Comparison of ENCODE assay signal across 1 cellular context in the genomic region with DNA sequence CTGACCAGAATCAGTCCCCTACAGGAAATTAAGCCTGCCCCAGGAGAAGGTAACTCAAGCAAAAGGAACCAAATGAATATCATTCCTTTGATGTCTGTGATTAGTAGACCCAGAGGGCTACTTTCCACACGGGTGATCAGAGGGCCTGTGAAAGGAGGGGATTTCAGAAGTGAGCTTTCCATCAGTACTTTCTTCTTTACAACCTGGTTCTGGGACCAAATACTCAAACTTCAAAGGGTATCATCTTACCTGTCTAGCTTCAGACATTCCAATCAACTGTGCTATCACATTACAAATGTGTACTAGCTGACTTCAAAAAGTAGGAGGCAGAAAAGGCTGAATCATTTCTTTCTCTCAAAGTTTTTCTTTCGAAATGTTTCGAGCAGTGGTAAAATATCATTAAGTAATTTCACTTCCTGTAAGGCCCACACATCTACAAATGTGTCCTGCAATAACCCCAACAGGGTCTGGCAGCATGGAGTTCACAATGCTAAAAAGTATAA.
TF ChIP-seq lines count a peak whose summit lies in the region.

No MANE protein-coding gene starts in this region.

TF ChIP-seq in GM12878, 131 proteins besides CTCF, POLR2A, EP300 and RAD21 (continued from another document and continues in another):
- TF ChIP-seq EED (IDR thresholded peaks at IDR 0.05; ENCODE audit: low read depth) (peak; percentile 64), EZH2 (IDR thresholded peaks at IDR 0.05; ENCODE audit: borderline replicate concordance, control insufficient read depth, low read depth, low read length) (no peak), NR2C1 (IDR thresholded peaks at IDR 0.05) (no peak), KDM1A (IDR thresholded peaks at IDR 0.05; ENCODE audit: borderline replicate concordance) (no peak), POLR2AphosphoS2 (IDR thresholded peaks at IDR 0.05; ENCODE audit: low read depth, low read length) (no peak), SPI1 (IDR thresholded peaks at IDR 0.05; ENCODE audit: borderline replicate concordance, insufficient read depth, low read depth, low read length) (peak; percentile 72), TCF12 (IDR thresholded peaks at IDR 0.05; ENCODE audit: low read depth, low read length) (no peak), ATF7 (IDR thresholded peaks at IDR 0.05; ENCODE audit: low read depth) (peak; percentile 59; the same call in 1 of the 2 replicates), FOXK2 (IDR thresholded peaks at IDR 0.05) (no peak), NFYA (IDR thresholded peaks at IDR 0.05; ENCODE audit: borderline replicate concordance, low read depth, low read length) (no peak), CHD2 (IDR thresholded peaks at IDR 0.05; ENCODE audit: borderline replicate concordance, low read depth, low read length) (no peak), ZNF622 (IDR thresholded peaks at IDR 0.05) (no peak), NR2C2 (IDR thresholded peaks at IDR 0.05; ENCODE audit: borderline replicate concordance, control insufficient read depth, insufficient read length, low read depth) (no peak), CREM (IDR thresholded peaks at IDR 0.05; ENCODE audit: low read depth) (peak; percentile 44; the same call in 1 of the 2 replicates), CHD4 (IDR thresholded peaks at IDR 0.05) (no peak), ETV6 (conservative IDR thresholded peaks at IDR 0.05 in 1 of 2, IDR thresholded peaks at IDR 0.05 in 1 of 2; ENCODE audit: borderline replicate concordance in 1 of 2, low read depth in 1 of 2) (0 out of 4 replicates have a peak, but pooled peaks of 1 of the 2 experiments have one; percentile 15), BMI1 (IDR thresholded peaks at IDR 0.05; ENCODE audit: borderline replicate concordance) (0 out of 2 replicates have a peak, but pooled peaks have one; percentile 47), STAT3 (IDR thresholded peaks at IDR 0.05; ENCODE audit: low read depth, low read length) (no peak), ZNF274 (IDR thresholded peaks at IDR 0.05; ENCODE audit: insufficient read depth, insufficient read length) (no peak), HDAC2 (IDR thresholded peaks at IDR 0.05) (no peak), LARP7 (IDR thresholded peaks at IDR 0.05) (no peak), SIN3A (IDR thresholded peaks at IDR 0.05; ENCODE audit: low read depth, low read length) (no peak), ZZZ3 (IDR thresholded peaks at IDR 0.05; ENCODE audit: control insufficient read depth, insufficient read length, low read depth) (no peak), ZNF207 (IDR thresholded peaks at IDR 0.05; ENCODE audit: borderline replicate concordance) (no peak), GABPA (IDR thresholded peaks at IDR 0.05; ENCODE audit: low read depth) (0 out of 2 replicates have a peak, but pooled peaks have one; percentile 36), RFX5 (IDR thresholded peaks at IDR 0.05; ENCODE audit: low read depth, low read length) (no peak), SMC3 (IDR thresholded peaks at IDR 0.05; ENCODE audit: borderline replicate concordance, low read length) (no peak), FOXM1 (IDR thresholded peaks at IDR 0.05; ENCODE audit: low read depth, low read length) (peak; percentile 87), PAX8 (IDR thresholded peaks at IDR 0.05) (no peak), SMAD5 (IDR thresholded peaks at IDR 0.05; ENCODE audit: low read depth) (no peak), IKZF1 (conservative IDR thresholded peaks at IDR 0.05) (peak; percentile 69), CBX5 (IDR thresholded peaks at IDR 0.05; ENCODE audit: low read depth) (no peak), TBL1XR1 (IDR thresholded peaks at IDR 0.05; ENCODE audit: low read depth, low read length) (peak; percentile 68)
- TF ChIP-seq, protein P1, sequence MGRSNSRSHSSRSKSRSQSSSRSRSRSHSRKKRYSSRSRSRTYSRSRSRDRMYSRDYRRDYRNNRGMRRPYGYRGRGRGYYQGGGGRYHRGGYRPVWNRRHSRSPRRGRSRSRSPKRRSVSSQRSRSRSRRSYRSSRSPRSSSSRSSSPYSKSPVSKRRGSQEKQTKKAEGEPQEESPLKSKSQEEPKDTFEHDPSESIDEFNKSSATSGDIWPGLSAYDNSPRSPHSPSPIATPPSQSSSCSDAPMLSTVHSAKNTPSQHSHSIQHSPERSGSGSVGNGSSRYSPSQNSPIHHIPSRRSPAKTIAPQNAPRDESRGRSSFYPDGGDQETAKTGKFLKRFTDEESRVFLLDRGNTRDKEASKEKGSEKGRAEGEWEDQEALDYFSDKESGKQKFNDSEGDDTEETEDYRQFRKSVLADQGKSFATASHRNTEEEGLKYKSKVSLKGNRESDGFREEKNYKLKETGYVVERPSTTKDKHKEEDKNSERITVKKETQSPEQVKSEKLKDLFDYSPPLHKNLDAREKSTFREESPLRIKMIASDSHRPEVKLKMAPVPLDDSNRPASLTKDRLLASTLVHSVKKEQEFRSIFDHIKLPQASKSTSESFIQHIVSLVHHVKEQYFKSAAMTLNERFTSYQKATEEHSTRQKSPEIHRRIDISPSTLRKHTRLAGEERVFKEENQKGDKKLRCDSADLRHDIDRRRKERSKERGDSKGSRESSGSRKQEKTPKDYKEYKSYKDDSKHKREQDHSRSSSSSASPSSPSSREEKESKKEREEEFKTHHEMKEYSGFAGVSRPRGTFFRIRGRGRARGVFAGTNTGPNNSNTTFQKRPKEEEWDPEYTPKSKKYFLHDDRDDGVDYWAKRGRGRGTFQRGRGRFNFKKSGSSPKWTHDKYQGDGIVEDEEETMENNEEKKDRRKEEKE (IDR thresholded peaks at IDR 0.05) = no peak
- TF ChIP-seq, protein P2, sequence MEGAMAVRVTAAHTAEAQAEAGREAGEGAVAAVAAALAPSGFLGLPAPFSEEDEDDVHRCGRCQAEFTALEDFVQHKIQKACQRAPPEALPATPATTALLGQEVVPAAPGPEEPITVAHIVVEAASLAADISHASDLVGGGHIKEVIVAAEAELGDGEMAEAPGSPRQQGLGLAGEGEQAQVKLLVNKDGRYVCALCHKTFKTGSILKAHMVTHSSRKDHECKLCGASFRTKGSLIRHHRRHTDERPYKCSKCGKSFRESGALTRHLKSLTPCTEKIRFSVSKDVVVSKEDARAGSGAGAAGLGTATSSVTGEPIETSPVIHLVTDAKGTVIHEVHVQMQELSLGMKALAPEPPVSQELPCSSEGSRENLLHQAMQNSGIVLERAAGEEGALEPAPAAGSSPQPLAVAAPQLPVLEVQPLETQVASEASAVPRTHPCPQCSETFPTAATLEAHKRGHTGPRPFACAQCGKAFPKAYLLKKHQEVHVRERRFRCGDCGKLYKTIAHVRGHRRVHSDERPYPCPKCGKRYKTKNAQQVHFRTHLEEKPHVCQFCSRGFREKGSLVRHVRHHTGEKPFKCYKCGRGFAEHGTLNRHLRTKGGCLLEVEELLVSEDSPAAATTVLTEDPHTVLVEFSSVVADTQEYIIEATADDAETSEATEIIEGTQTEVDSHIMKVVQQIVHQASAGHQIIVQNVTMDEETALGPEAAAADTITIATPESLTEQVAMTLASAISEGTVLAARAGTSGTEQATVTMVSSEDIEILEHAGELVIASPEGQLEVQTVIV (IDR thresholded peaks at IDR 0.05; ENCODE audit: borderline replicate concordance, partially characterized antibody) = no peak
- TF ChIP-seq, protein P3, sequence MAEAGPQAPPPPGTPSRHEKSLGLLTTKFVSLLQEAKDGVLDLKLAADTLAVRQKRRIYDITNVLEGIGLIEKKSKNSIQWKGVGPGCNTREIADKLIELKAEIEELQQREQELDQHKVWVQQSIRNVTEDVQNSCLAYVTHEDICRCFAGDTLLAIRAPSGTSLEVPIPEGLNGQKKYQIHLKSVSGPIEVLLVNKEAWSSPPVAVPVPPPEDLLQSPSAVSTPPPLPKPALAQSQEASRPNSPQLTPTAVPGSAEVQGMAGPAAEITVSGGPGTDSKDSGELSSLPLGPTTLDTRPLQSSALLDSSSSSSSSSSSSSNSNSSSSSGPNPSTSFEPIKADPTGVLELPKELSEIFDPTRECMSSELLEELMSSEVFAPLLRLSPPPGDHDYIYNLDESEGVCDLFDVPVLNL (IDR thresholded peaks at IDR 0.05; ENCODE audit: low read depth, low read length) = no peak
- TF ChIP-seq, protein P4, sequence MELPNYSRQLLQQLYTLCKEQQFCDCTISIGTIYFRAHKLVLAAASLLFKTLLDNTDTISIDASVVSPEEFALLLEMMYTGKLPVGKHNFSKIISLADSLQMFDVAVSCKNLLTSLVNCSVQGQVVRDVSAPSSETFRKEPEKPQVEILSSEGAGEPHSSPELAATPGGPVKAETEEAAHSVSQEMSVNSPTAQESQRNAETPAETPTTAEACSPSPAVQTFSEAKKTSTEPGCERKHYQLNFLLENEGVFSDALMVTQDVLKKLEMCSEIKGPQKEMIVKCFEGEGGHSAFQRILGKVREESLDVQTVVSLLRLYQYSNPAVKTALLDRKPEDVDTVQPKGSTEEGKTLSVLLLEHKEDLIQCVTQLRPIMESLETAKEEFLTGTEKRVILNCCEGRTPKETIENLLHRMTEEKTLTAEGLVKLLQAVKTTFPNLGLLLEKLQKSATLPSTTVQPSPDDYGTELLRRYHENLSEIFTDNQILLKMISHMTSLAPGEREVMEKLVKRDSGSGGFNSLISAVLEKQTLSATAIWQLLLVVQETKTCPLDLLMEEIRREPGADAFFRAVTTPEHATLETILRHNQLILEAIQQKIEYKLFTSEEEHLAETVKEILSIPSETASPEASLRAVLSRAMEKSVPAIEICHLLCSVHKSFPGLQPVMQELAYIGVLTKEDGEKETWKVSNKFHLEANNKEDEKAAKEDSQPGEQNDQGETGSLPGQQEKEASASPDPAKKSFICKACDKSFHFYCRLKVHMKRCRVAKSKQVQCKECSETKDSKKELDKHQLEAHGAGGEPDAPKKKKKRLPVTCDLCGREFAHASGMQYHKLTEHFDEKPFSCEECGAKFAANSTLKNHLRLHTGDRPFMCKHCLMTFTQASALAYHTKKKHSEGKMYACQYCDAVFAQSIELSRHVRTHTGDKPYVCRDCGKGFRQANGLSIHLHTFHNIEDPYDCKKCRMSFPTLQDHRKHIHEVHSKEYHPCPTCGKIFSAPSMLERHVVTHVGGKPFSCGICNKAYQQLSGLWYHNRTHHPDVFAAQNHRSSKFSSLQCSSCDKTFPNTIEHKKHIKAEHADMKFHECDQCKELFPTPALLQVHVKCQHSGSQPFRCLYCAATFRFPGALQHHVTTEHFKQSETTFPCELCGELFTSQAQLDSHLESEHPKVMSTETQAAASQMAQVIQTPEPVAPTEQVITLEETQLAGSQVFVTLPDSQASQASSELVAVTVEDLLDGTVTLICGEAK (IDR thresholded peaks at IDR 0.05; ENCODE audit: borderline replicate concordance) = no peak
- TF ChIP-seq, protein P5, sequence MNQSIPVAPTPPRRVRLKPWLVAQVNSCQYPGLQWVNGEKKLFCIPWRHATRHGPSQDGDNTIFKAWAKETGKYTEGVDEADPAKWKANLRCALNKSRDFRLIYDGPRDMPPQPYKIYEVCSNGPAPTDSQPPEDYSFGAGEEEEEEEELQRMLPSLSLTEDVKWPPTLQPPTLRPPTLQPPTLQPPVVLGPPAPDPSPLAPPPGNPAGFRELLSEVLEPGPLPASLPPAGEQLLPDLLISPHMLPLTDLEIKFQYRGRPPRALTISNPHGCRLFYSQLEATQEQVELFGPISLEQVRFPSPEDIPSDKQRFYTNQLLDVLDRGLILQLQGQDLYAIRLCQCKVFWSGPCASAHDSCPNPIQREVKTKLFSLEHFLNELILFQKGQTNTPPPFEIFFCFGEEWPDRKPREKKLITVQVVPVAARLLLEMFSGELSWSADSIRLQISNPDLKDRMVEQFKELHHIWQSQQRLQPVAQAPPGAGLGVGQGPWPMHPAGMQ (IDR thresholded peaks at IDR 0.05; ENCODE audit: borderline replicate concordance) = no peak
- TF ChIP-seq, protein P6, sequence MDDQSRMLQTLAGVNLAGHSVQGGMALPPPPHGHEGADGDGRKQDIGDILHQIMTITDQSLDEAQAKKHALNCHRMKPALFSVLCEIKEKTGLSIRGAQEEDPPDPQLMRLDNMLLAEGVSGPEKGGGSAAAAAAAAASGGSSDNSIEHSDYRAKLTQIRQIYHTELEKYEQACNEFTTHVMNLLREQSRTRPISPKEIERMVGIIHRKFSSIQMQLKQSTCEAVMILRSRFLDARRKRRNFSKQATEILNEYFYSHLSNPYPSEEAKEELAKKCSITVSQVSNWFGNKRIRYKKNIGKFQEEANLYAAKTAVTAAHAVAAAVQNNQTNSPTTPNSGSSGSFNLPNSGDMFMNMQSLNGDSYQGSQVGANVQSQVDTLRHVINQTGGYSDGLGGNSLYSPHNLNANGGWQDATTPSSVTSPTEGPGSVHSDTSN (IDR thresholded peaks at IDR 0.05; ENCODE audit: insufficient replicate concordance, low read depth, low read length) = no peak
- TF ChIP-seq, protein P7, sequence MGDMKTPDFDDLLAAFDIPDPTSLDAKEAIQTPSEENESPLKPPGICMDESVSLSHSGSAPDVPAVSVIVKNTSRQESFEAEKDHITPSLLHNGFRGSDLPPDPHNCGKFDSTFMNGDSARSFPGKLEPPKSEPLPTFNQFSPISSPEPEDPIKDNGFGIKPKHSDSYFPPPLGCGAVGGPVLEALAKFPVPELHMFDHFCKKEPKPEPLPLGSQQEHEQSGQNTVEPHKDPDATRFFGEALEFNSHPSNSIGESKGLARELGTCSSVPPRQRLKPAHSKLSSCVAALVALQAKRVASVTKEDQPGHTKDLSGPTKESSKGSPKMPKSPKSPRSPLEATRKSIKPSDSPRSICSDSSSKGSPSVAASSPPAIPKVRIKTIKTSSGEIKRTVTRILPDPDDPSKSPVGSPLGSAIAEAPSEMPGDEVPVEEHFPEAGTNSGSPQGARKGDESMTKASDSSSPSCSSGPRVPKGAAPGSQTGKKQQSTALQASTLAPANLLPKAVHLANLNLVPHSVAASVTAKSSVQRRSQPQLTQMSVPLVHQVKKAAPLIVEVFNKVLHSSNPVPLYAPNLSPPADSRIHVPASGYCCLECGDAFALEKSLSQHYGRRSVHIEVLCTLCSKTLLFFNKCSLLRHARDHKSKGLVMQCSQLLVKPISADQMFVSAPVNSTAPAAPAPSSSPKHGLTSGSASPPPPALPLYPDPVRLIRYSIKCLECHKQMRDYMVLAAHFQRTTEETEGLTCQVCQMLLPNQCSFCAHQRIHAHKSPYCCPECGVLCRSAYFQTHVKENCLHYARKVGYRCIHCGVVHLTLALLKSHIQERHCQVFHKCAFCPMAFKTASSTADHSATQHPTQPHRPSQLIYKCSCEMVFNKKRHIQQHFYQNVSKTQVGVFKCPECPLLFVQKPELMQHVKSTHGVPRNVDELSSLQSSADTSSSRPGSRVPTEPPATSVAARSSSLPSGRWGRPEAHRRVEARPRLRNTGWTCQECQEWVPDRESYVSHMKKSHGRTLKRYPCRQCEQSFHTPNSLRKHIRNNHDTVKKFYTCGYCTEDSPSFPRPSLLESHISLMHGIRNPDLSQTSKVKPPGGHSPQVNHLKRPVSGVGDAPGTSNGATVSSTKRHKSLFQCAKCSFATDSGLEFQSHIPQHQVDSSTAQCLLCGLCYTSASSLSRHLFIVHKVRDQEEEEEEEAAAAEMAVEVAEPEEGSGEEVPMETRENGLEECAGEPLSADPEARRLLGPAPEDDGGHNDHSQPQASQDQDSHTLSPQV (IDR thresholded peaks at IDR 0.05) = no peak
